ENCODE assay signal across 23 cellular contexts in genomic region chr6:16292942-16293341, GRCh38. TPM values are rescaled to one million over a fixed set of nuclear protein-coding genes. Genes with fewer than 3 reads are reported as not detected.
DNase-seq lines count a peak whose midpoint lies in the region; TF ChIP-seq lines count a peak whose summit lies in the region.
"Had no signal": no experiment of that assay in that cellular context is flagged by ENCODE, and none has a peak within 500 bp of the region (broad histone marks: within the 10 kb centered on the region; RNA-seq: fewer than 3 reads in every experiment).

No MANE protein-coding gene starts in this region.

- no CpG with 5 or more reads among the region's 8 CpGs for WGBS in trophoblast cell (ENCODE audit: extremely low coverage, insufficient coverage, insufficient read length)
- WGBS in esophagus squamous epithelium, 2 donors: 38 to 46% methylated on average over 8 of the region's 8 CpGs

- no peak overlapping the region for H3K23ac ChIP-seq in trophoblast cell (ENCODE audit: low read length)

- H3K27ac ChIP-seq in trophoblast cell (ENCODE audit: low read depth, low read length) (no peak overlapping the region), esophagus squamous epithelium (no peak overlapping the region)
- H3K27ac ChIP-seq: adrenal gland, BLaER1, body of pancreas, KMS-11 had no signal

- TF ChIP-seq POLR2A in esophagus squamous epithelium (IDR thresholded peaks at IDR 0.05): no peak

- no peak overlapping the region for H4K12ac ChIP-seq in trophoblast cell (ENCODE audit: low read depth, low read length)

- intact Hi-C loops in esophagus squamous epithelium (cut with DNase I): no loop called here

- H3K18ac ChIP-seq in trophoblast cell (ENCODE audit: low read length): no peak overlapping the region

- H3K4me2 ChIP-seq in trophoblast cell (ENCODE audit: low read length): no peak overlapping the region
- H3K4me2 ChIP-seq: BLaER1, KMS-11 had no signal

- TF ChIP-seq CTCF in esophagus squamous epithelium (IDR thresholded peaks at IDR 0.05): no peak

- DNase-seq in NCI-H1417 treated with DMSO at 0.1 percent for 48 hours (lab: John Stamatoyannopoulos, UW) (peak; percentile 2), NCI-H345 (lab: John Stamatoyannopoulos, UW) (peak; percentile 53), fibroblast of gingiva (ENCODE audit: low read depth) (peak; percentile 39), trophoblast cell (peak; percentile 94 to 98), esophagus squamous epithelium (lab: John Stamatoyannopoulos, UW) (no peak), medulla oblongata (ENCODE audit: extremely low spot score) (no peak)
- no peak for DNase-seq in NK-92 treated with Interleukin-12 subunit alpha and Interleukin-12 subunit beta, amount 100 ng/mL, for 24 hours (lab: John Stamatoyannopoulos, UW)
- DNase-seq: activated CD4-positive, alpha-beta memory T cell treated with anti-CD3 and anti-CD28 coated beads for 36 hours; activated CD4-positive, alpha-beta T cell treated with anti-CD3 and anti-CD28 coated beads for 1 hour; activated naive CD4-positive, alpha-beta T cell treated with Interleukin-2 at 50 U/mL for 16 hours; adrenal gland; body of pancreas; dermis blood vessel endothelial cell; DMS53; naive thymus-derived CD8-positive, alpha-beta T cell; NCI-H1436 treated with DMSO at 0.1 percent for 48 hours; NCI-H2107; NCI-H748 treated with DMSO at 0.1 percent for 48 hours; nucleus accumbens; stimulated activated CD4-positive, alpha-beta T cell treated with anti-CD3 and anti-CD28 coated beads, Interleukin-4, amount 100 ng/mL, for 24 hours had no signal

- H3K9ac ChIP-seq in trophoblast cell (ENCODE audit: low read length): no peak overlapping the region
- H3K9ac ChIP-seq: BLaER1, KMS-11 had no signal

- peaks cover 3% of the 10 kb centered on the region for H3K9me3 ChIP-seq in trophoblast cell (ENCODE audit: insufficient read depth, low read depth, low read length)
- no peaks in the 10 kb centered on the region for H3K9me3 ChIP-seq in esophagus squamous epithelium
- H3K9me3 ChIP-seq: adrenal gland, BLaER1, body of pancreas, HAP-1 had no signal

- no peaks in the 10 kb centered on the region for H3K4me1 ChIP-seq in trophoblast cell (ENCODE audit: control insufficient read depth in 1 of 2, insufficient read depth in 2 of 2, low read length in 2 of 2)
- H3K4me1 ChIP-seq in esophagus squamous epithelium: peaks cover 0 to 11% (median 0%) of the 10 kb centered on the region in 3 donors
- H3K4me1 ChIP-seq: adrenal gland, BLaER1, body of pancreas, HAP-1 had no signal

- no peak overlapping the region for H4K8ac ChIP-seq in trophoblast cell (ENCODE audit: low read depth, low read length)

- no peak overlapping the region for H2BK12ac ChIP-seq in trophoblast cell (ENCODE audit: low read length)

- no peaks in the 10 kb centered on the region for H3K27me3 ChIP-seq in trophoblast cell (ENCODE audit: insufficient read depth, low read length)
- H3K27me3 ChIP-seq in esophagus squamous epithelium: no peaks in the 10 kb centered on the region
- H3K27me3 ChIP-seq: adrenal gland, BLaER1, body of pancreas had no signal

- no peak overlapping the region for H2AFZ ChIP-seq in trophoblast cell (ENCODE audit: insufficient read depth, low read length, poor library complexity)

- no peak overlapping the region for H2BK5ac ChIP-seq in trophoblast cell (ENCODE audit: low read depth, low read length, poor library complexity)

- no peak overlapping the region for H3K4me3 ChIP-seq in trophoblast cell (ENCODE audit: low read depth, low read length)
- H3K4me3 ChIP-seq in esophagus squamous epithelium: no peak overlapping the region
- H3K4me3 ChIP-seq: adrenal gland, BLaER1, body of pancreas, HAP-1 had no signal

- no peaks in the 10 kb centered on the region for H3K79me2 ChIP-seq in trophoblast cell (ENCODE audit: control insufficient read depth, insufficient read depth, low read length, poor library complexity)

- H4K91ac ChIP-seq in trophoblast cell (ENCODE audit: low read depth, low read length): no peak overlapping the region

- H3K36me3 ChIP-seq in trophoblast cell (ENCODE audit: control insufficient read depth in 1 of 2, insufficient read depth in 2 of 2, low read length in 2 of 2): peaks cover 6 to 15% of the 10 kb centered on the region in 2 experiments
- H3K36me3 ChIP-seq in esophagus squamous epithelium: peaks cover 0 to 5% (median 0%) of the 10 kb centered on the region in 3 donors
- H3K36me3 ChIP-seq: adrenal gland, BLaER1, HAP-1 had no signal

- H3K14ac ChIP-seq in trophoblast cell (ENCODE audit: low read length): no peak overlapping the region

- H2BK120ac ChIP-seq in trophoblast cell (ENCODE audit: insufficient read depth, low read length, poor library complexity): no peak overlapping the region

- no peak overlapping the region for H2AK5ac ChIP-seq in trophoblast cell (ENCODE audit: low read length)

- no peak overlapping the region for H3K4ac ChIP-seq in trophoblast cell (ENCODE audit: low read depth, low read length)

- no peaks in the 10 kb centered on the region for H3K79me1 ChIP-seq in trophoblast cell (ENCODE audit: low read length)

RNA-seq across cellular contexts. Expression of gene GMPR, which starts 54.6 kb away (rescaled TPM):
- 17.5 and 17.8 TPM in 2 replicates for polyA plus RNA-seq in trophoblast cell (2013)
- total RNA-seq in esophagus squamous epithelium: 1 to 10 TPM in 2 of 4 donors, under 1 TPM in 2; 0.53 to 6.3 (median 1.6) TPM

Comparison
In these comparisons a context has a peak if more than half of its experiments do, and no peak if none do; other contexts are left out.
1. DNase-seq: peak in NCI-H1417 treated with DMSO at 0.1 percent for 48 hours (single experiment), NCI-H345 (single experiment), fibroblast of gingiva (single experiment) and trophoblast cell (2 of 2); none in esophagus squamous epithelium (single experiment), medulla oblongata (single experiment) and NK-92 treated with Interleukin-12 subunit alpha and Interleukin-12 subunit beta, amount 100 ng/mL, for 24 hours (single experiment).